2 cellular contexts compared by ENCODE assay signal in genomic region chr20:62664316-62664971, GRCh38.
TF ChIP-seq lines count a peak whose summit lies in the region.

No MANE protein-coding gene starts in this region.

TF ChIP-seq in HEK293, 187 proteins besides CTCF, POLR2A, EP300 and RAD21:
- TF ChIP-seq ZNF10 (tag by site-specific recombination; IDR thresholded peaks at IDR 0.05) (peak; percentile 72; the same call in 1 of the 2 replicates), ZSCAN30 (tag by site-specific recombination; IDR thresholded peaks at IDR 0.05) (no peak)

TF ChIP-seq in K562, 482 proteins besides CTCF, POLR2A, EP300 and RAD21:
- TF ChIP-seq ZNF24 (IDR thresholded peaks at IDR 0.05), result no peak
- no peak for TF ChIP-seq ZNF511 (CRISPR knock-in tag; IDR thresholded peaks at IDR 0.05)
- TF ChIP-seq POLR2G (IDR thresholded peaks at IDR 0.05; ENCODE audit: low read depth, low read length), result 0 out of 2 replicates have a peak, but pooled peaks have one; percentile 3
- no peak for TF ChIP-seq ZNF3 (CRISPR knock-in tag; IDR thresholded peaks at IDR 0.05)
- no peak for TF ChIP-seq RBM25 (IDR thresholded peaks at IDR 0.05; ENCODE audit: low read depth, low read length, severe bottlenecking)
- TF ChIP-seq SPI1 (IDR thresholded peaks at IDR 0.05; ENCODE audit: borderline replicate concordance, low read depth, low read length), result peak; percentile 24; the same call in 1 of the 2 replicates
- TF ChIP-seq ZNF239 (CRISPR knock-in tag; IDR thresholded peaks at IDR 0.05), result 0 out of 2 replicates have a peak, but pooled peaks have one; percentile 33
- TF ChIP-seq TCF3 (CRISPR knock-in tag; IDR thresholded peaks at IDR 0.05), result 0 out of 2 replicates have a peak, but pooled peaks have one; percentile 7
- no peak for TF ChIP-seq TARDBP (IDR thresholded peaks at IDR 0.05)
- TF ChIP-seq NRF1 (conservative IDR thresholded peaks at IDR 0.05 in 1 of 2, IDR thresholded peaks at IDR 0.05 in 1 of 2), result no peak
TF ChIP-seq in K562: peak in this region for 4.
